Comparison of ENCODE assay signal across 25 cellular contexts in the genomic region with DNA sequence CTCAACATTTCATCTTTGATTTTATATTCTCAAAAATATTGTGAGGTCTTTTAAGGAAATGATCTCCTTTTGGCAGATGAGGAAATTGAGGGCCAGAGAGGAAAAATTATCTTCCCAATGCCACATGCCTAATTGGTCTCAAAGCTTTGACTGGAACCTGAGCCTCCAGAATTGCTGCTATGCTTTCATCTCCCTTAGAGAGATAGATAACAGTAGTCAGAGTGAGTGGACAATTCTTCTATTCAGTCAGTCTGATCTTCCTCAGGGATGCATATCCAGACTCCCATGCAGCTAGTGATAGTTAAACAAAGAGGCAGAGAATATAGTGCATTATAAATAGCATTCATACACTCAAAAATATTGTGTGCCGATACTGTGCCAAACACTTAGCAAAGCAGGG.
"Had no signal": no experiment of that assay in that cellular context is flagged by ENCODE, and none has a peak within 500 bp of the region (broad histone marks: within the 10 kb centered on the region; RNA-seq: fewer than 3 reads in every experiment).

No MANE protein-coding gene starts in this region.

- H3K9me3 Mint-ChIP-seq: activated T-helper 2 cell treated with anti-CD3 and anti-CD28 coated beads, Interferon-gamma antibody, Interleukin-2, Interleukin-4, amounts not matched to agents 10 μg/mL and 5 μg/mL and 100 μg/mL, durations not matched to agents 14 hours and 24 hours and 36 hours; nephron had no signal

- H3K27me3 ChIP-seq: body of pancreas, foreskin keratinocyte, left lung, neutrophil, ovary, right atrium auricular region, spleen, thyroid gland, upper lobe of right lung had no signal

- H3K27ac ChIP-seq: body of pancreas, foreskin keratinocyte, left lung, neutrophil, ovary, psoas muscle, right atrium auricular region, spleen, thyroid gland, upper lobe of right lung had no signal

- H3K4me3 ChIP-seq: body of pancreas, left lung, lung, ovary, psoas muscle, right atrium auricular region, spleen, thyroid gland, upper lobe of right lung had no signal

- DNase-seq: activated CD4-positive, alpha-beta T cell treated with anti-CD3 and anti-CD28 coated beads for 4 hours; activated CD4-positive, alpha-beta T cell treated with anti-CD3 and anti-CD28 coated beads, Interleukin-2, amount 50 U/mL, for 48 hours; activated CD4-positive, CD25-positive, alpha-beta regulatory T cell; activated naive CD4-positive, alpha-beta T cell; anterior cingulate cortex; body of pancreas; dermis blood vessel endothelial cell; effector CD8-positive, alpha-beta T cell; foreskin keratinocyte; kidney glomerular epithelial cell; left lung; ovary; psoas muscle; spleen; stimulated activated CD4-positive, alpha-beta T cell treated with anti-CD3 and anti-CD28 coated beads, Interleukin-4, amount 100 ng/mL, for 24 hours; stimulated activated naive CD8-positive, alpha-beta T cell treated with anti-CD3 and anti-CD28 coated beads, Interleukin-15, Interleukin-2, amounts not matched to agents 100 U/mL and 50 U/mL, for 24 hours; substantia nigra; T-helper 1 cell; thyroid gland; upper lobe of right lung had no signal

- ATAC-seq: body of pancreas; foreskin keratinocyte; left lung; psoas muscle; stimulated activated naive CD8-positive, alpha-beta T cell treated with anti-CD3 and anti-CD28 coated beads, Interleukin-15, Interleukin-2, amounts not matched to agents 100 U/mL and 50 U/mL, for 24 hours; upper lobe of right lung had no signal

- H3K9me3 ChIP-seq: body of pancreas, left lung, neutrophil, ovary, psoas muscle, right atrium auricular region, spleen, thyroid gland, upper lobe of right lung had no signal

- H3K27ac Mint-ChIP-seq: nephron had no signal

- H3K36me3 ChIP-seq: left lung, neutrophil, ovary, right atrium auricular region, spleen, thyroid gland, upper lobe of right lung had no signal
